Comparison of ENCODE assay signal across 13 cellular contexts in the genomic region with DNA sequence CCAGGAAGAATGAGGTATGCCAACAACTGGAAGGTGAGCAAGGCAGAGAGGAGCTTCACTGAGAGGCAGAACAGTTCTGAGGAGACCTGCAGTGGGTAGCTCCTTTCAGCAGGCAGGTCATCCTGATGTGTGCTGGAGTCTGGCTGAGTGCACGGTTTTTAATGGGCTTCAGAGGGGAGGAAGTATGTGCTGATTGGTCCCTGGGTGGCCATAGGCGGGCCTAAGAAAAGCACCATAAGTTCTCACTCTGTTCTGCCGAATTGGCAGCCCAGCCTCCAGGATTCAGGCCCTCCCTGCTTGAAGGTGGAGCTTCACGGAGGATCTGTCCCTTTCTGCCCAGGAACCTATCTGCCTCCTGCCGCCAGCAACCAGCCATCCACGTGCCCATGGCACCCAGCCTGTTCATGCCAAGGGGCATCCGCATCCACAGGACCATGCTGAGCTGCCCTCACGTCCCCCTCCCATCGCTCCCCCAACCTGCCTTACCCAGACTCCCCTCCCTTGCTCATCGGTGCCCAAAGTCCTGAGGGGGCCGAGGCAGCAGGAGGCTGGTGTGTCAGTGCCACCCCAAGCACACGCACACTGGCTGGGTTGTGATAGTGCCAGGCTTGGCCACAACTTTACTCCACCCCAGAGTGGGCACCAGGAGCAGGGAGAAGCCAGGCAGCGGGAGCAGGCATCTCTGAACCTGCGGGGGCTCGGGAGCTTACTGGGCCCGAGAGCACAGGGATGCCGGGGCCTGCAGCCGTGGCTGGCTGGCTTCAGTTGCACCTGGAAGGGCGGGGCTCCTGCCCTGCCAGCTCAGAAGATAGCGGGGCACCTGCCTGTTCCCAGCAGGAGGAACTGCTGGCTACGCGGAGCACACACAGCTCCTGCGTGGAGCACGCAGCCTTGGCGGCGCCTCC.
A peak's percentile ranks its signal among the peaks of the same experiment; 100 is the strongest.
DNase-seq lines count a peak whose midpoint lies in the region; TF ChIP-seq lines count a peak whose summit lies in the region.
"Had no signal": no experiment of that assay in that cellular context is flagged by ENCODE, and none has a peak within 500 bp of the region (broad histone marks: within the 10 kb centered on the region; RNA-seq: fewer than 3 reads in every experiment).

No MANE protein-coding gene starts in this region.

- H3K79me2 ChIP-seq in H9 (ENCODE audit: insufficient read depth, low read length) (no peaks in the 10 kb centered on the region), PC-9 (ENCODE audit: low read depth) (no peaks in the 10 kb centered on the region)

- no peaks in the 10 kb centered on the region for H3K9me3 ChIP-seq in H9 (ENCODE audit: control insufficient read depth, low read depth, low read length)
- H3K9me3 ChIP-seq in spleen = peaks cover 0 to 8% (median 0%) of the 10 kb centered on the region in 8 donors
- no peaks in the 10 kb centered on the region for H3K9me3 ChIP-seq in PC-9 (ENCODE audit: insufficient read depth, low read depth)
- H3K9me3 ChIP-seq: Caco-2 had no signal

- H2BK20ac ChIP-seq in H9 (ENCODE audit: low read depth, low read length, poor library complexity, severe bottlenecking) = no peak overlapping the region

- WGBS in H9 (ENCODE audit: extremely low coverage, insufficient read length, low lambda C conversion rate) = no CpG with 5 or more reads among the region's 26 CpGs
- 84 to 94% (median 86%) methylated on average over 24 to 26 of the region's 26 CpGs for WGBS in spleen, 5 donors

- H3K4me2 ChIP-seq in H9 (ENCODE audit: insufficient read depth, insufficient read length, low read length) (no peak overlapping the region), PC-9 (no peak overlapping the region)

- intact Hi-C loops in spleen (cut with DNase I; ENCODE audit: low total_unique reads) (no loop called here), PC-9 (cut with micrococcal nuclease; ENCODE audit: unreplicated experiment) (no loop called here)

- H3K9me3 Mint-ChIP-seq in H9 (no peaks in the 10 kb centered on the region; a peak in 1 of 5 replicates), chondrocyte (ENCODE audit: low read depth) (peaks cover 3% of the 10 kb centered on the region)

- no peaks in the 10 kb centered on the region for H3K27me3 ChIP-seq in H9 (ENCODE audit: insufficient read depth, low read length)
- H3K27me3 ChIP-seq in spleen (replicated peaks in 1 of 7) = no peaks in the 10 kb centered on the region
- no peaks in the 10 kb centered on the region for H3K27me3 ChIP-seq in PC-9 (ENCODE audit: insufficient read depth, low read depth)

- BruUV-seq in PC-9 (replicated peaks; lab: Mats Ljungman, UMichigan) = no TSS peak

- no peak overlapping the region for H3K27ac ChIP-seq in H9 (ENCODE audit: insufficient read length, low read depth, low read length)
- no peak overlapping the region for H3K27ac ChIP-seq in spleen
- no peak overlapping the region for H3K27ac ChIP-seq in PC-9

- H3K79me1 ChIP-seq in H9 (ENCODE audit: insufficient read depth, low read depth, low read length, poor library complexity, severe bottlenecking) = no peaks in the 10 kb centered on the region

- H3F3A ChIP-seq in PC-9 (ENCODE audit: insufficient read depth, low read depth) = no peaks in the 10 kb centered on the region

- no peak overlapping the region for H2BK120ac ChIP-seq in H9 (ENCODE audit: low read depth, low read length, poor library complexity, severe bottlenecking)

- H3K36me3 Mint-ChIP-seq in H9 (ENCODE audit: insufficient read depth in 1 of 3, low read depth in 3 of 3) = no peaks in the 10 kb centered on the region; a peak in 1 of 7 replicates
- no peaks in the 10 kb centered on the region for H3K36me3 Mint-ChIP-seq in chondrocyte (ENCODE audit: low read depth)

- H4K5ac ChIP-seq in H9 (ENCODE audit: insufficient read length, low read depth, low read length) = no peak overlapping the region

- H4K20me1 ChIP-seq in H9 (ENCODE audit: control insufficient read depth, insufficient read depth, insufficient read length) (no peaks in the 10 kb centered on the region), PC-9 (ENCODE audit: insufficient read depth) (no peaks in the 10 kb centered on the region)

- H3K4me1 Mint-ChIP-seq in H9 = no peaks in the 10 kb centered on the region
- H3K4me1 Mint-ChIP-seq in chondrocyte (ENCODE audit: low read depth) = no peaks in the 10 kb centered on the region

- H3K56ac ChIP-seq in H9 (ENCODE audit: insufficient read length, low read depth, low read length) = no peak overlapping the region

- no peak overlapping the region for H3K18ac ChIP-seq in H9 (ENCODE audit: insufficient read length, low read depth, low read length)

- H2AFZ ChIP-seq in H9 (ENCODE audit: low read length) (no peak overlapping the region), PC-9 (no peak overlapping the region)

- CTCF ChIA-PET in PC-9 (lab: Charles Lee) = no interaction called here

- H3K23ac ChIP-seq in H9 (ENCODE audit: insufficient read length, low read depth, low read length) = no peak overlapping the region

- H3K4me3 Mint-ChIP-seq in H9 (no peak overlapping the region), chondrocyte (ENCODE audit: unreplicated experiment) (no peak overlapping the region)

- H4K8ac ChIP-seq in H9 (replicated peaks; ENCODE audit: insufficient read length, low read depth, low read length) = no peak overlapping the region

- H3K14ac ChIP-seq in H9 (ENCODE audit: insufficient read depth, low read length) = no peak overlapping the region; the same call in 1 of the 2 replicates

- H4K91ac ChIP-seq in H9 (ENCODE audit: insufficient read length, low read depth, low read length) = no peak overlapping the region

- no peak overlapping the region for H2BK12ac ChIP-seq in H9 (ENCODE audit: insufficient read length, low read depth, low read length)

- H3T11ph ChIP-seq in H9 (ENCODE audit: low read length) = no peak overlapping the region

- peaks cover 2% of the 10 kb centered on the region; the same call in 1 of the 2 replicates for H3K27me3 Mint-ChIP-seq in H9 (ENCODE audit: low read depth)
- H3K27me3 Mint-ChIP-seq in chondrocyte (ENCODE audit: low read depth) = no peaks in the 10 kb centered on the region

- peak; percentile 57 for DNase-seq in H9
- DNase-seq in NAMALWA (ENCODE audit: low spot score) = peak; percentile 1
- DNase-seq in chondrocyte (ENCODE audit: low spot score) = peak; percentile 76
- peak; percentile 59 for DNase-seq in spleen
- no peak for DNase-seq in SKM-1 (lab: John Stamatoyannopoulos, UW; ENCODE audit: unreplicated experiment)
- DNase-seq in PC-9 = no peak
- DNase-seq in NCI-H748 (lab: John Stamatoyannopoulos, UW; ENCODE audit: unreplicated experiment) = no peak
- DNase-seq: AML-193, Caco-2, KG1, MM.1S, NCI-H1930, NCI-H510A treated with DMSO at 0.1 percent for 48 hours had no signal

- H3K4ac ChIP-seq in H9 (ENCODE audit: low read depth, low read length) = no peak overlapping the region

- TF ChIP-seq CTCF in H9 (conservative IDR thresholded peaks at IDR 0.05) = no peak
- TF ChIP-seq CTCF in chondrocyte (IDR thresholded peaks at IDR 0.05) = no peak
- TF ChIP-seq CTCF in spleen (IDR thresholded peaks at IDR 0.05 in 8 of 11, conservative IDR thresholded peaks at IDR 0.05 in 3 of 11) = no peak
- TF ChIP-seq CTCF in PC-9 (conservative IDR thresholded peaks at IDR 0.05) = no peak

- H3K36me3 ChIP-seq in spleen (no peaks in the 10 kb centered on the region), PC-9 (ENCODE audit: low read depth) (no peaks in the 10 kb centered on the region)

- H2BK15ac ChIP-seq in H9 (ENCODE audit: low read depth, low read length) = no peak overlapping the region

- H3K27ac Mint-ChIP-seq in H9 = no peak overlapping the region
- no peak overlapping the region for H3K27ac Mint-ChIP-seq in chondrocyte (ENCODE audit: unreplicated experiment)

- no peak overlapping the region for H2BK5ac ChIP-seq in H9 (ENCODE audit: insufficient read length, low read length)

- no peaks in the 10 kb centered on the region for H3K23me2 ChIP-seq in H9 (ENCODE audit: insufficient read length, low read depth, low read length, poor library complexity, severe bottlenecking)

- H3K9me2 ChIP-seq in PC-9 (ENCODE audit: insufficient read depth) = no peaks in the 10 kb centered on the region

- H3K4me1 ChIP-seq in H9 (ENCODE audit: insufficient read depth, low read length) (no peaks in the 10 kb centered on the region), spleen (no peaks in the 10 kb centered on the region), PC-9 (replicated peaks; ENCODE audit: insufficient read depth) (no peaks in the 10 kb centered on the region)
- H3K4me1 ChIP-seq: Caco-2 had no signal

- no peak overlapping the region for H3K9ac ChIP-seq in H9 (ENCODE audit: extremely low read depth, insufficient read length, low read length)

- H2AK5ac ChIP-seq in H9 (ENCODE audit: insufficient read length, low read length) = no peak overlapping the region

- POLR2A ChIA-PET in PC-9 (lab: Charles Lee; ENCODE audit: unreplicated experiment) = no interaction called here

- no peak for TF ChIP-seq POLR2A in spleen (IDR thresholded peaks at IDR 0.05)

- H3K4me3 ChIP-seq in spleen (no peak overlapping the region), PC-9 (no peak overlapping the region)

Comparison
In these comparisons a context has a peak if more than half of its experiments do, and no peak if none do; other contexts are left out.
1. DNase-seq: peak in H9 (single experiment), NAMALWA (single experiment), chondrocyte (single experiment) and spleen (single experiment); none in SKM-1 (single experiment), PC-9 (0 of 2) and NCI-H748 (single experiment).